In the genomic region with DNA sequence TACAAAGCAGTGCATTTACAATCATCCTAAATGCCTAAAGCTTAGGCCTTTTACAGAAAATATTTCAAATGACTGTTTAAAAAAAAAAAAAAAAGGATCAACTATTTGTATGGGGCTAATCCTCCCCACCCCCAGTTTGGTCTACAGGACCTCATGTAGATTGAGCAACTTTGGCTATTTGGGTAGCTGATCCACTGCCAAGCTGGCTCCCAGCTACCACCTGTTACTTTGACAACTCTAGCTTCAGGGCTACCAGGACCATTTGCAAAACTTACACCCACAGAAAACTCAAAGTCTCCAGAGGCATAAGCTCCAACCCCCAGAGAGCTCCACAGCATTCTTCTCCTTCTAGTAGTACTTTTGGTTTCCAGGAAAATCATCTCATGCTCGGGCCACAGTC, we compare ENCODE assay signal across 23 cellular contexts. TPM values are rescaled to one million over a fixed set of nuclear protein-coding genes. Genes with fewer than 3 reads are reported as not detected.
A peak's percentile ranks its signal among the peaks of the same experiment; 100 is the strongest.
DNase-seq lines count a peak whose midpoint lies in the region; ATAC-seq and TF ChIP-seq lines count a peak whose summit lies in the region.
"Had no signal": no experiment of that assay in that cellular context is flagged by ENCODE, and none has a peak within 500 bp of the region (broad histone marks: within the 10 kb centered on the region; RNA-seq: fewer than 3 reads in every experiment).

No MANE protein-coding gene starts in this region.

- H3K4ac ChIP-seq in IMR-90 (ENCODE audit: low read depth, low read length), result no peak overlapping the region

- H3K9me3 ChIP-seq in IMR-90 (ENCODE audit: control insufficient read depth, insufficient read depth, low read length) (no peaks in the 10 kb centered on the region), gastrocnemius medialis (no peaks in the 10 kb centered on the region)
- H3K9me3 ChIP-seq: right atrium auricular region had no signal

- dilution Hi-C loops in IMR-90 (cut with HindIII; ENCODE audit: low sequenced_read_pairs, unreplicated experiment), result no loop called here

- no peak overlapping the region for H3K4me3 Mint-ChIP-seq in activated T-helper 17 cell treated with anti-CD3 and anti-CD28 coated beads, Interleukin-2, amount 50 U/mL, for 72 hours
- H3K4me3 Mint-ChIP-seq: activated naive CD4-positive, alpha-beta T cell treated with anti-CD3 and anti-CD28 coated beads, Interleukin-2, amount 10 ng/mL, durations not matched to agents 7 days and 5 days; dendritic cell treated with granulocyte-macrophage colony-stimulating factor and Interleukin-4, amounts not matched to agents 40 ng/mL and 50 ng/mL, for 4 days had no signal

- in situ Hi-C loops in IMR-90 (cut with MboI; ENCODE audit: low sequenced_read_pairs) (no loop called here), gastrocnemius medialis (cut with MboI; ENCODE audit: low sequenced_read_pairs in 4 of 4) (no loop called here)

- H3K79me1 ChIP-seq in IMR-90 (ENCODE audit: low read depth in 1 of 2, low read length in 2 of 2), result peaks cover 14 to 72% of the 10 kb centered on the region in 2 experiments

- H3K14ac ChIP-seq in IMR-90 (replicated peaks; ENCODE audit: low read depth, low read length), result no peak overlapping the region

- H3K36me3 ChIP-seq in IMR-90 (ENCODE audit: control insufficient read depth, insufficient read depth, low read length) (no peaks in the 10 kb centered on the region), gastrocnemius medialis (no peaks in the 10 kb centered on the region)
- H3K36me3 ChIP-seq: right atrium auricular region had no signal

- H3K9ac ChIP-seq in IMR-90 (ENCODE audit: low read depth, low read length), result no peak overlapping the region

- H2BK20ac ChIP-seq in IMR-90 (ENCODE audit: low read depth, low read length), result no peak overlapping the region

- no peak overlapping the region for H3K27ac Mint-ChIP-seq in activated T-helper 17 cell treated with anti-CD3 and anti-CD28 coated beads, Interleukin-2, amount 50 U/mL, for 72 hours
- H3K27ac Mint-ChIP-seq: activated naive CD4-positive, alpha-beta T cell treated with anti-CD3 and anti-CD28 coated beads, Interleukin-2, amount 10 ng/mL, durations not matched to agents 7 days and 5 days; dendritic cell treated with granulocyte-macrophage colony-stimulating factor and Interleukin-4, amounts not matched to agents 40 ng/mL and 50 ng/mL, for 4 days had no signal

- TF ChIP-seq POLR2A in IMR-90 (IDR thresholded peaks at IDR 0.05; ENCODE audit: low read depth, low read length) (no peak), gastrocnemius medialis (IDR thresholded peaks at IDR 0.05) (no peak)

- peaks cover 13% of the 10 kb centered on the region for H3K9me1 ChIP-seq in IMR-90 (ENCODE audit: insufficient read depth, low read length)

- WGBS in IMR-90 (ENCODE audit: extremely low coverage in 2 of 2, insufficient read length in 1 of 2), 2 experiments, result no CpG with 5 or more reads among the region's 1 CpG

- H2AK9ac ChIP-seq in IMR-90 (replicated peaks; ENCODE audit: low read depth, low read length, poor library complexity), result no peak overlapping the region

- H3K27ac ChIP-seq in IMR-90 (ENCODE audit: insufficient read depth, low read length) (no peak overlapping the region), gastrocnemius medialis (peak overlapping the region; percentile 81 to 87 (median 82))
- H3K27ac ChIP-seq: right atrium auricular region, VCaP had no signal

- no peak overlapping the region for H2AFZ ChIP-seq in IMR-90 (replicated peaks; ENCODE audit: low read length, poor library complexity)

- peaks cover 16% of the 10 kb centered on the region for H3K4me1 ChIP-seq in IMR-90 (ENCODE audit: control insufficient read depth, insufficient read depth, low read length)
- peaks cover 69 to 95% of the 10 kb centered on the region in 2 donors for H3K4me1 ChIP-seq in gastrocnemius medialis

- intact Hi-C loops in IMR-90 (cut with micrococcal nuclease) (no loop called here), gastrocnemius medialis (cut with DNase I; ENCODE audit: low total_unique reads) (no loop called here)

- H3K9me3 Mint-ChIP-seq in activated T-helper 17 cell treated with anti-CD3 and anti-CD28 coated beads, Interleukin-2, amount 50 U/mL, for 72 hours, result no peaks in the 10 kb centered on the region
- H3K9me3 Mint-ChIP-seq: dendritic cell treated with granulocyte-macrophage colony-stimulating factor and Interleukin-4, amounts not matched to agents 40 ng/mL and 50 ng/mL, for 4 days; naive thymus-derived CD8-positive, alpha-beta T cell had no signal

- TF ChIP-seq CTCF in IMR-90 (conservative IDR thresholded peaks at IDR 0.05; ENCODE audit: low read depth, low read length) (no peak), cardiac fibroblast (IDR thresholded peaks at IDR 0.05; ENCODE audit: low read depth, low read length) (no peak), gastrocnemius medialis (IDR thresholded peaks at IDR 0.05 in 4 of 5, conservative IDR thresholded peaks at IDR 0.05 in 1 of 5) (no peak)

- no peak overlapping the region for H4K5ac ChIP-seq in IMR-90 (ENCODE audit: low read depth, low read length)

- H3K4me2 ChIP-seq in IMR-90 (ENCODE audit: low read depth, low read length), result no peak overlapping the region

- CTCF ChIA-PET in IMR-90 (lab: Yijun Ruan, JAX), result no interaction called here

- POLR2A ChIA-PET in IMR-90 (lab: Charles Lee; ENCODE audit: unreplicated experiment), result no interaction called here

- no peaks in the 10 kb centered on the region for H3K36me3 Mint-ChIP-seq in activated T-helper 17 cell treated with anti-CD3 and anti-CD28 coated beads, Interleukin-2, amount 50 U/mL, for 72 hours (ENCODE audit: low read depth)

- H2BK120ac ChIP-seq in IMR-90 (ENCODE audit: low read depth, low read length), result no peak overlapping the region

- no peak overlapping the region for H4K91ac ChIP-seq in IMR-90 (ENCODE audit: insufficient read depth, low read depth, low read length)

- no peaks in the 10 kb centered on the region for H3K27me3 ChIP-seq in IMR-90 (ENCODE audit: control insufficient read depth, insufficient read depth, low read length)
- no peaks in the 10 kb centered on the region for H3K27me3 ChIP-seq in gastrocnemius medialis
- H3K27me3 ChIP-seq: right atrium auricular region had no signal

- ATAC-seq in IMR-90 (ENCODE audit: low read depth), result no peak
- peak; percentile 67 to 69 for ATAC-seq in gastrocnemius medialis
- no peak for ATAC-seq in activated T-helper 17 cell treated with anti-CD3 and anti-CD28 coated beads, Interleukin-2, amount 50 U/mL, for 72 hours (replicated peaks)
- no peak for ATAC-seq in GM18519 (IDR thresholded peaks at IDR 0.05; ENCODE audit: low FRiP score, unreplicated experiment)
- ATAC-seq: naive thymus-derived CD8-positive, alpha-beta T cell; SK-N-SH treated with all-trans-retinoic acid at 6 μM for 48 hours; stimulated activated naive CD8-positive, alpha-beta T cell treated with anti-CD3 and anti-CD28 coated beads, Interleukin-15, Interleukin-2, amounts not matched to agents 100 U/mL and 50 U/mL, for 24 hours had no signal

- no peak overlapping the region for H2AK5ac ChIP-seq in IMR-90 (ENCODE audit: low read depth, low read length)

- no peaks in the 10 kb centered on the region for H3K27me3 Mint-ChIP-seq in activated T-helper 17 cell treated with anti-CD3 and anti-CD28 coated beads, Interleukin-2, amount 50 U/mL, for 72 hours
- H3K27me3 Mint-ChIP-seq: activated naive CD4-positive, alpha-beta T cell treated with anti-CD3 and anti-CD28 coated beads, Interleukin-2, amount 10 ng/mL, durations not matched to agents 7 days and 5 days; dendritic cell treated with granulocyte-macrophage colony-stimulating factor and Interleukin-4, amounts not matched to agents 40 ng/mL and 50 ng/mL, for 4 days; naive thymus-derived CD8-positive, alpha-beta T cell had no signal

- BruUV-seq in IMR-90 (replicated peaks; lab: Mats Ljungman, UMichigan), result no TSS peak

- DNase-seq in DMS 273 (lab: John Stamatoyannopoulos, UW; ENCODE audit: unreplicated experiment) (peak; percentile 70), IMR-90 (peak; percentile 29), cardiac fibroblast (ENCODE audit: low read depth in 2 of 2) (peak; percentile 41 to 59), gastrocnemius medialis (peak; percentile 64 to 90)
- no peak for DNase-seq in stimulated activated CD4-positive, alpha-beta T cell treated with anti-CD3 and anti-CD28 coated beads, Interleukin-12 subunit alpha, Interleukin-12 subunit beta, amount 100 ng/mL, for 4 hours
- DNase-seq: activated CD4-positive, alpha-beta T cell treated with anti-CD3 and anti-CD28 coated beads for 48 hours; activated naive CD4-positive, alpha-beta T cell treated with anti-CD3 and anti-CD28 coated beads, Interleukin-2, amount 10 ng/mL, durations not matched to agents 7 days and 5 days; activated T-cell treated with anti-CD3 and anti-CD28 coated beads, Interleukin-2, amount 50 U/mL, for 48 hours; DMS79; KBM-7; mesendoderm; naive thymus-derived CD8-positive, alpha-beta T cell; NCI-H1048; NCI-H187; NCI-H748 treated with DMSO at 0.1 percent for 48 hours; stimulated activated CD4-positive, alpha-beta T cell treated with anti-CD3 and anti-CD28 coated beads, Interleukin-15, amount 100 ng/mL, for 24 hours; stimulated activated naive CD8-positive, alpha-beta T cell treated with anti-CD3 and anti-CD28 coated beads, Interleukin-15, Interleukin-2, amounts not matched to agents 100 U/mL and 50 U/mL, for 24 hours had no signal

- no peak overlapping the region for H2BK15ac ChIP-seq in IMR-90 (ENCODE audit: low read depth, low read length)

- TF ChIP-seq RAD21 in IMR-90 (IDR thresholded peaks at IDR 0.05; ENCODE audit: low read length), result no peak

- no peak overlapping the region for H4K8ac ChIP-seq in IMR-90 (ENCODE audit: low read depth in 2 of 2, low read length in 2 of 2)

- peaks cover 57% of the 10 kb centered on the region for H4K20me1 ChIP-seq in IMR-90 (ENCODE audit: insufficient read depth, low read length)

- H3K23ac ChIP-seq in IMR-90 (ENCODE audit: low read depth, low read length), result no peak overlapping the region

- H3K56ac ChIP-seq in IMR-90 (ENCODE audit: extremely low read depth, insufficient read depth, low read length), result no peak overlapping the region

- H2BK5ac ChIP-seq in IMR-90 (ENCODE audit: low read depth, low read length, poor library complexity, severe bottlenecking), result no peak overlapping the region

- H3K4me1 Mint-ChIP-seq in activated T-helper 17 cell treated with anti-CD3 and anti-CD28 coated beads, Interleukin-2, amount 50 U/mL, for 72 hours, result peaks cover 47% of the 10 kb centered on the region

- no peak overlapping the region for H3K4me3 ChIP-seq in IMR-90 (ENCODE audit: insufficient read depth, low read depth, low read length)
- H3K4me3 ChIP-seq in cardiac fibroblast (replicated peaks in 1 of 2; ENCODE audit: low read depth in 2 of 2, low read length in 2 of 2), result no peak overlapping the region
- no peak overlapping the region for H3K4me3 ChIP-seq in gastrocnemius medialis
- H3K4me3 ChIP-seq: right atrium auricular region had no signal

- H3K18ac ChIP-seq in IMR-90 (ENCODE audit: low read depth, low read length), result no peak overlapping the region

TF ChIP-seq in IMR-90, 13 proteins besides CTCF, POLR2A, EP300 and RAD21 (continues in another document):
- TF ChIP-seq MXI1 (IDR thresholded peaks at IDR 0.05; ENCODE audit: borderline replicate concordance, low read depth, low read length), result no peak

RNA-seq across cellular contexts. Expression of a gene that starts 29.4 kb away (rescaled TPM):
- total RNA-seq in IMR-90 (2012; rRNA removed), result 101 and 103 TPM in 2 replicates
- polyA plus RNA-seq in IMR-90 (2012; rRNA removed), result 61.6 and 76.9 TPM in 2 replicates
- polyA plus RNA-seq in IMR-90 (2012; cell fraction: cytosol; rRNA removed), result 27.1 and 56.2 TPM in 2 replicates
- polyA plus RNA-seq in IMR-90 (2012; cell fraction: nucleus; rRNA removed; ENCODE audit: low replicate concordance), result 24.6 and 68.2 TPM in 2 replicates
- total RNA-seq in gastrocnemius medialis, result 100 to 1,000 TPM; 121 to 241 (median 165) TPM
- total RNA-seq in activated T-helper 17 cell treated with anti-CD3 and anti-CD28 coated beads, Interleukin-2, amount 50 U/mL, for 72 hours, result 100 to 1,000 TPM; 123 to 142 TPM

Comparison
In these comparisons a context has a peak if more than half of its experiments do, and no peak if none do; other contexts are left out.
1. ATAC-seq: peak in gastrocnemius medialis (2 of 2); none in IMR-90 (single experiment), activated T-helper 17 cell treated with anti-CD3 and anti-CD28 coated beads, Interleukin-2, amount 50 U/mL, for 72 hours (single experiment) and GM18519 (single experiment).